1 cellular context compared by ENCODE assay signal in the genomic region with DNA sequence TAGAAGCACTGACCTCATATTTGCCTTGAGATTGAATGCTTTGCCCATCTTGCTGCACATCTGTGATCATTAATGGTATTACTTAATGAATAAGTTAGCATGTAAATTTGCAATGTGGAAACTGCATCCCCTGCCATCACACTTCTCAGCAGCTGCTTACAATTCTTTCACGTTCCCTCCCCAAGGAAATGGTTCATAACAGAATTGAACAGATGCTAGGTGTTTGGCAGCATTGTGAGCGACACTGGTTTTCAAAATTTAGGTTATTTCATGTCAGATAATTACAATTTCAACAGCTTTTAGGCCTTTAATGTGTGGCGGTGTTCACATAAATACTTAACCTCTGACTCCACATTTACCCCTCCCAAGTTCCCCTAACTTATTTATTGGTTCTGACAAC.
TF ChIP-seq lines count a peak whose summit lies in the region.

No MANE protein-coding gene starts in this region.

TF ChIP-seq in WTC11, 78 proteins besides CTCF, POLR2A, EP300 and RAD21 (continued from another document):
- TF ChIP-seq, protein P1, sequence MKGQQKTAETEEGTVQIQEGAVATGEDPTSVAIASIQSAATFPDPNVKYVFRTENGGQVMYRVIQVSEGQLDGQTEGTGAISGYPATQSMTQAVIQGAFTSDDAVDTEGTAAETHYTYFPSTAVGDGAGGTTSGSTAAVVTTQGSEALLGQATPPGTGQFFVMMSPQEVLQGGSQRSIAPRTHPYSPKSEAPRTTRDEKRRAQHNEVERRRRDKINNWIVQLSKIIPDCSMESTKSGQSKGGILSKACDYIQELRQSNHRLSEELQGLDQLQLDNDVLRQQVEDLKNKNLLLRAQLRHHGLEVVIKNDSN (CRISPR knock-in tag; IDR thresholded peaks at IDR 0.05) = no peak
- TF ChIP-seq, protein P2, sequence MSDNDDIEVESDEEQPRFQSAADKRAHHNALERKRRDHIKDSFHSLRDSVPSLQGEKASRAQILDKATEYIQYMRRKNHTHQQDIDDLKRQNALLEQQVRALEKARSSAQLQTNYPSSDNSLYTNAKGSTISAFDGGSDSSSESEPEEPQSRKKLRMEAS (CRISPR knock-in tag; IDR thresholded peaks at IDR 0.05) = no peak
- TF ChIP-seq, protein P3, sequence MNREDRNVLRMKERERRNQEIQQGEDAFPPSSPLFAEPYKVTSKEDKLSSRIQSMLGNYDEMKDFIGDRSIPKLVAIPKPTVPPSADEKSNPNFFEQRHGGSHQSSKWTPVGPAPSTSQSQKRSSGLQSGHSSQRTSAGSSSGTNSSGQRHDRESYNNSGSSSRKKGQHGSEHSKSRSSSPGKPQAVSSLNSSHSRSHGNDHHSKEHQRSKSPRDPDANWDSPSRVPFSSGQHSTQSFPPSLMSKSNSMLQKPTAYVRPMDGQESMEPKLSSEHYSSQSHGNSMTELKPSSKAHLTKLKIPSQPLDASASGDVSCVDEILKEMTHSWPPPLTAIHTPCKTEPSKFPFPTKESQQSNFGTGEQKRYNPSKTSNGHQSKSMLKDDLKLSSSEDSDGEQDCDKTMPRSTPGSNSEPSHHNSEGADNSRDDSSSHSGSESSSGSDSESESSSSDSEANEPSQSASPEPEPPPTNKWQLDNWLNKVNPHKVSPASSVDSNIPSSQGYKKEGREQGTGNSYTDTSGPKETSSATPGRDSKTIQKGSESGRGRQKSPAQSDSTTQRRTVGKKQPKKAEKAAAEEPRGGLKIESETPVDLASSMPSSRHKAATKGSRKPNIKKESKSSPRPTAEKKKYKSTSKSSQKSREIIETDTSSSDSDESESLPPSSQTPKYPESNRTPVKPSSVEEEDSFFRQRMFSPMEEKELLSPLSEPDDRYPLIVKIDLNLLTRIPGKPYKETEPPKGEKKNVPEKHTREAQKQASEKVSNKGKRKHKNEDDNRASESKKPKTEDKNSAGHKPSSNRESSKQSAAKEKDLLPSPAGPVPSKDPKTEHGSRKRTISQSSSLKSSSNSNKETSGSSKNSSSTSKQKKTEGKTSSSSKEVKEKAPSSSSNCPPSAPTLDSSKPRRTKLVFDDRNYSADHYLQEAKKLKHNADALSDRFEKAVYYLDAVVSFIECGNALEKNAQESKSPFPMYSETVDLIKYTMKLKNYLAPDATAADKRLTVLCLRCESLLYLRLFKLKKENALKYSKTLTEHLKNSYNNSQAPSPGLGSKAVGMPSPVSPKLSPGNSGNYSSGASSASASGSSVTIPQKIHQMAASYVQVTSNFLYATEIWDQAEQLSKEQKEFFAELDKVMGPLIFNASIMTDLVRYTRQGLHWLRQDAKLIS (CRISPR knock-in tag; IDR thresholded peaks at IDR 0.05; ENCODE audit: borderline replicate concordance) = no peak
- TF ChIP-seq, protein P4, sequence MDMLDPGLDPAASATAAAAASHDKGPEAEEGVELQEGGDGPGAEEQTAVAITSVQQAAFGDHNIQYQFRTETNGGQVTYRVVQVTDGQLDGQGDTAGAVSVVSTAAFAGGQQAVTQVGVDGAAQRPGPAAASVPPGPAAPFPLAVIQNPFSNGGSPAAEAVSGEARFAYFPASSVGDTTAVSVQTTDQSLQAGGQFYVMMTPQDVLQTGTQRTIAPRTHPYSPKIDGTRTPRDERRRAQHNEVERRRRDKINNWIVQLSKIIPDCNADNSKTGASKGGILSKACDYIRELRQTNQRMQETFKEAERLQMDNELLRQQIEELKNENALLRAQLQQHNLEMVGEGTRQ (CRISPR knock-in tag; IDR thresholded peaks at IDR 0.05) = no peak
- no peak for TF ChIP-seq EMX1 (CRISPR knock-in tag; IDR thresholded peaks at IDR 0.05)
- TF ChIP-seq, protein P5, sequence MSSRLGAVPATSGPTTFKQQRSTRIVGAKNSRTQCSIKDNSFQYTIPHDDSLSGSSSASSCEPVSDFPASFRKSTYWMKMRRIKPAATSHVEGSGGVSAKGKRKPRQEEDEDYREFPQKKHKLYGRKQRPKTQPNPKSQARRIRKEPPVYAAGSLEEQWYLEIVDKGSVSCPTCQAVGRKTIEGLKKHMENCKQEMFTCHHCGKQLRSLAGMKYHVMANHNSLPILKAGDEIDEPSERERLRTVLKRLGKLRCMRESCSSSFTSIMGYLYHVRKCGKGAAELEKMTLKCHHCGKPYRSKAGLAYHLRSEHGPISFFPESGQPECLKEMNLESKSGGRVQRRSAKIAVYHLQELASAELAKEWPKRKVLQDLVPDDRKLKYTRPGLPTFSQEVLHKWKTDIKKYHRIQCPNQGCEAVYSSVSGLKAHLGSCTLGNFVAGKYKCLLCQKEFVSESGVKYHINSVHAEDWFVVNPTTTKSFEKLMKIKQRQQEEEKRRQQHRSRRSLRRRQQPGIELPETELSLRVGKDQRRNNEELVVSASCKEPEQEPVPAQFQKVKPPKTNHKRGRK (CRISPR knock-in tag; IDR thresholded peaks at IDR 0.05; ENCODE audit: borderline replicate concordance) = no peak
- TF ChIP-seq NFYB (CRISPR knock-in tag; conservative IDR thresholded peaks at IDR 0.05; ENCODE audit: low read depth) = no peak
- no peak for TF ChIP-seq SMAD4 (CRISPR knock-in tag; IDR thresholded peaks at IDR 0.05)
- no peak for TF ChIP-seq HMGA2 (CRISPR knock-in tag; IDR thresholded peaks at IDR 0.05)
- TF ChIP-seq, protein P6, sequence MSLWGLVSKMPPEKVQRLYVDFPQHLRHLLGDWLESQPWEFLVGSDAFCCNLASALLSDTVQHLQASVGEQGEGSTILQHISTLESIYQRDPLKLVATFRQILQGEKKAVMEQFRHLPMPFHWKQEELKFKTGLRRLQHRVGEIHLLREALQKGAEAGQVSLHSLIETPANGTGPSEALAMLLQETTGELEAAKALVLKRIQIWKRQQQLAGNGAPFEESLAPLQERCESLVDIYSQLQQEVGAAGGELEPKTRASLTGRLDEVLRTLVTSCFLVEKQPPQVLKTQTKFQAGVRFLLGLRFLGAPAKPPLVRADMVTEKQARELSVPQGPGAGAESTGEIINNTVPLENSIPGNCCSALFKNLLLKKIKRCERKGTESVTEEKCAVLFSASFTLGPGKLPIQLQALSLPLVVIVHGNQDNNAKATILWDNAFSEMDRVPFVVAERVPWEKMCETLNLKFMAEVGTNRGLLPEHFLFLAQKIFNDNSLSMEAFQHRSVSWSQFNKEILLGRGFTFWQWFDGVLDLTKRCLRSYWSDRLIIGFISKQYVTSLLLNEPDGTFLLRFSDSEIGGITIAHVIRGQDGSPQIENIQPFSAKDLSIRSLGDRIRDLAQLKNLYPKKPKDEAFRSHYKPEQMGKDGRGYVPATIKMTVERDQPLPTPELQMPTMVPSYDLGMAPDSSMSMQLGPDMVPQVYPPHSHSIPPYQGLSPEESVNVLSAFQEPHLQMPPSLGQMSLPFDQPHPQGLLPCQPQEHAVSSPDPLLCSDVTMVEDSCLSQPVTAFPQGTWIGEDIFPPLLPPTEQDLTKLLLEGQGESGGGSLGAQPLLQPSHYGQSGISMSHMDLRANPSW (CRISPR knock-in tag; conservative IDR thresholded peaks at IDR 0.05; ENCODE audit: low read depth) = no peak
- no peak for TF ChIP-seq TEAD4 (CRISPR knock-in tag; IDR thresholded peaks at IDR 0.05)
- no peak for TF ChIP-seq ESRRA (CRISPR knock-in tag; IDR thresholded peaks at IDR 0.05; ENCODE audit: borderline replicate concordance)
- TF ChIP-seq, protein P7, sequence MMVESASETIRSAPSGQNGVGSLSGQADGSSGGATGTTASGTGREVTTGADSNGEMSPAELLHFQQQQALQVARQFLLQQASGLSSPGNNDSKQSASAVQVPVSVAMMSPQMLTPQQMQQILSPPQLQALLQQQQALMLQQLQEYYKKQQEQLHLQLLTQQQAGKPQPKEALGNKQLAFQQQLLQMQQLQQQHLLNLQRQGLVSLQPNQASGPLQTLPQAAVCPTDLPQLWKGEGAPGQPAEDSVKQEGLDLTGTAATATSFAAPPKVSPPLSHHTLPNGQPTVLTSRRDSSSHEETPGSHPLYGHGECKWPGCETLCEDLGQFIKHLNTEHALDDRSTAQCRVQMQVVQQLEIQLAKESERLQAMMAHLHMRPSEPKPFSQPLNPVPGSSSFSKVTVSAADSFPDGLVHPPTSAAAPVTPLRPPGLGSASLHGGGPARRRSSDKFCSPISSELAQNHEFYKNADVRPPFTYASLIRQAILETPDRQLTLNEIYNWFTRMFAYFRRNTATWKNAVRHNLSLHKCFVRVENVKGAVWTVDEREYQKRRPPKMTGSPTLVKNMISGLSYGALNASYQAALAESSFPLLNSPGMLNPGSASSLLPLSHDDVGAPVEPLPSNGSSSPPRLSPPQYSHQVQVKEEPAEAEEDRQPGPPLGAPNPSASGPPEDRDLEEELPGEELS (CRISPR knock-in tag; IDR thresholded peaks at IDR 0.05) = no peak
- no peak for TF ChIP-seq NR3C1 (CRISPR knock-in tag; conservative IDR thresholded peaks at IDR 0.05; ENCODE audit: low read depth)
- no peak for TF ChIP-seq FOXK1 (CRISPR knock-in tag; IDR thresholded peaks at IDR 0.05)
- TF ChIP-seq GRHL2 (CRISPR knock-in tag; IDR thresholded peaks at IDR 0.05; ENCODE audit: insufficient replicate concordance, severe bottlenecking) = no peak
TF ChIP-seq in WTC11: peak in this region for 0.
